11 cellular contexts compared by ENCODE assay signal in genomic region chr18:45291616-45292612, GRCh38.
DNase-seq lines count a peak whose midpoint lies in the region; ATAC-seq and TF ChIP-seq lines count a peak whose summit lies in the region.
"Had no signal": no experiment of that assay in that cellular context is flagged by ENCODE, and none has a peak within 500 bp of the region (broad histone marks: within the 10 kb centered on the region; RNA-seq: fewer than 3 reads in every experiment).

No MANE protein-coding gene starts in this region.

- in situ Hi-C loops in astrocyte of the cerebellum (cut with HindIII; ENCODE audit: low sequenced_read_pairs), result no loop called here

- DNase-seq in BJ (ENCODE audit: low read depth), result peak; percentile 4
- peak; percentile 79 for DNase-seq in NCI-H1105 treated with DMSO at 0.1 percent for 48 hours (lab: John Stamatoyannopoulos, UW)
- DNase-seq in astrocyte of the cerebellum (ENCODE audit: low read depth), result peak; percentile 43
- DNase-seq in kidney epithelial cell (ENCODE audit: low read depth), result peak; percentile 39
- no peak for DNase-seq in activated naive CD4-positive, alpha-beta T cell treated with anti-CD3 and anti-CD28 coated beads, Interleukin-2, amount 50 U/mL, for 16 hours
- DNase-seq in left cardiac atrium, result no peak
- DNase-seq in H7, result no peak
- DNase-seq: activated naive CD8-positive, alpha-beta T cell treated with anti-CD3 and anti-CD28 coated beads for 36 hours; left lung; NCI-H2171 treated with DMSO at 0.1 percent for 48 hours had no signal

- H3K27me3 ChIP-seq in BJ (ENCODE audit: control insufficient read depth, insufficient read depth, low read length), result no peaks in the 10 kb centered on the region; the same call in 1 of the 2 replicates
- no peaks in the 10 kb centered on the region for H3K27me3 ChIP-seq in kidney epithelial cell (ENCODE audit: control insufficient read depth, insufficient read depth, low read length)
- H3K27me3 ChIP-seq in H7 (ENCODE audit: control insufficient read depth, insufficient read depth, low read length), result no peaks in the 10 kb centered on the region
- H3K27me3 ChIP-seq: left lung had no signal

- POLR2A ChIA-PET in BJ (lab: Charles Lee), result no interaction called here

- H3K4me3 ChIP-seq in BJ (ENCODE audit: low read depth, low read length) (no peak overlapping the region), astrocyte of the cerebellum (ENCODE audit: low read depth, low read length) (peak overlapping the region; percentile 9), kidney epithelial cell (ENCODE audit: low read depth, low read length) (no peak overlapping the region), H7 (ENCODE audit: insufficient read depth, low read depth, low read length) (no peak overlapping the region)
- H3K4me3 ChIP-seq: left lung had no signal

- CTCF ChIA-PET in BJ (lab: Yijun Ruan, JAX), result no interaction called here

- intact Hi-C loops in left cardiac atrium (cut with DNase I), result no loop called here

- ATAC-seq in left cardiac atrium, result no peak
- ATAC-seq in GM18858 (IDR thresholded peaks at IDR 0.05; ENCODE audit: unreplicated experiment), result no peak
- ATAC-seq: left lung had no signal

- TF ChIP-seq CTCF in BJ (IDR thresholded peaks at IDR 0.05; ENCODE audit: insufficient read depth, low read depth, low read length) (no peak), astrocyte of the cerebellum (IDR thresholded peaks at IDR 0.05; ENCODE audit: low read depth, low read length, missing control alignments) (no peak), kidney epithelial cell (IDR thresholded peaks at IDR 0.05; ENCODE audit: insufficient read depth, low read length, poor library complexity, severe bottlenecking) (no peak)

- H3K36me3 ChIP-seq in BJ (ENCODE audit: control insufficient read depth, insufficient read depth, low read length) (no peaks in the 10 kb centered on the region), kidney epithelial cell (ENCODE audit: control insufficient read depth, insufficient read depth, low read length) (no peaks in the 10 kb centered on the region), H7 (replicated peaks; ENCODE audit: control insufficient read depth, insufficient read depth, low read length) (no peaks in the 10 kb centered on the region)
- H3K36me3 ChIP-seq: left lung had no signal

Comparison
In these comparisons a context has a peak if more than half of its experiments do, and no peak if none do; other contexts are left out.
1. DNase-seq: peak in BJ (single experiment), NCI-H1105 treated with DMSO at 0.1 percent for 48 hours (single experiment), astrocyte of the cerebellum (single experiment) and kidney epithelial cell (single experiment); none in activated naive CD4-positive, alpha-beta T cell treated with anti-CD3 and anti-CD28 coated beads, Interleukin-2, amount 50 U/mL, for 16 hours (single experiment), left cardiac atrium (single experiment) and H7 (single experiment).